Comparison of ENCODE assay signal across 8 cellular contexts in genomic region chr6:117605169-117605826, GRCh38. TPM values are rescaled to one million over a fixed set of nuclear protein-coding genes. Genes with fewer than 3 reads are reported as not detected.
DNase-seq lines count a peak whose midpoint lies in the region; ATAC-seq and TF ChIP-seq lines count a peak whose summit lies in the region.

No MANE protein-coding gene starts in this region.

- DNase-seq in ACHN: peak; percentile 62
- DNase-seq in GM12865 (ENCODE audit: low read depth): peak; percentile 89
- DNase-seq in HCT116 (ENCODE audit: low read depth, low spot score): peak; percentile 71
- peak; percentile 82 to 93 for DNase-seq in Kasumi-1 (lab: John Stamatoyannopoulos, UW)
- DNase-seq in PC-9: peak; percentile 41 to 69
- DNase-seq in adrenal gland: peak; percentile 32 to 67 (median 44)
- DNase-seq in hippocampal formation (lab: John Stamatoyannopoulos, UW): peak; percentile 32 to 82
- DNase-seq in smooth muscle cell of the brain vasculature (ENCODE audit: low read depth, low spot score): peak; percentile 47

- H3K27me3 ChIP-seq in HCT116 (ENCODE audit: insufficient read depth, low read length) (no peaks in the 10 kb centered on the region), PC-9 (ENCODE audit: insufficient read depth, low read depth) (no peaks in the 10 kb centered on the region), adrenal gland (no peaks in the 10 kb centered on the region)

- H3K4me3 ChIP-seq in GM12865 (ENCODE audit: low read depth, low read length): no peak overlapping the region
- H3K4me3 ChIP-seq in HCT116 (replicated peaks in 1 of 2; ENCODE audit: low read depth in 1 of 2, low read length in 2 of 2): no peak overlapping the region
- H3K4me3 ChIP-seq in PC-9: no peak overlapping the region
- no peak overlapping the region for H3K4me3 ChIP-seq in adrenal gland

- no peak overlapping the region for H3K27ac ChIP-seq in HCT116 (ENCODE audit: low read depth, low read length)
- H3K27ac ChIP-seq in PC-9: no peak overlapping the region
- no peak overlapping the region for H3K27ac ChIP-seq in adrenal gland

- 26 to 30% (median 29%) methylated on average over 7 of the region's 7 CpGs for WGBS in adrenal gland, 4 donors

- in situ Hi-C loops in ACHN (cut with HindIII; ENCODE audit: low pct_ligation_motif_present, low pct_unique_long_range_greater_than_20kb, low sequenced_read_pairs): no loop called here

- H3K9ac ChIP-seq in HCT116 (ENCODE audit: low read length): no peak overlapping the region

- BruUV-seq in HCT116 (replicated peaks; lab: Mats Ljungman, UMichigan) (no TSS peak), PC-9 (replicated peaks; lab: Mats Ljungman, UMichigan) (no TSS peak)

- TF ChIP-seq POLR2A in HCT116 (IDR thresholded peaks at IDR 0.05; ENCODE audit: borderline replicate concordance, extremely low read depth, insufficient read depth, insufficient read length) (no peak), adrenal gland (IDR thresholded peaks at IDR 0.05) (no peak)

- H3K9me2 ChIP-seq in HCT116 (ENCODE audit: insufficient read depth) (no peaks in the 10 kb centered on the region), PC-9 (ENCODE audit: insufficient read depth) (no peaks in the 10 kb centered on the region)

- H3K9me3 ChIP-seq in HCT116 (ENCODE audit: control insufficient read depth in 1 of 2, insufficient read depth in 1 of 2, low read depth in 1 of 2, low read length in 2 of 2) (no peaks in the 10 kb centered on the region), PC-9 (ENCODE audit: insufficient read depth, low read depth) (peaks cover 3% of the 10 kb centered on the region; the same call in 1 of the 2 replicates), adrenal gland (replicated peaks in 1 of 3) (no peaks in the 10 kb centered on the region)

- intact Hi-C loops in HCT116 (cut with micrococcal nuclease): loop anchor here (1.0 to 10.0 kb wide), 4 partner anchors 155 to 259 kb away; no protein-coding TSS in a partner anchor
- intact Hi-C loops in PC-9 (cut with micrococcal nuclease; ENCODE audit: unreplicated experiment): loop anchor here (1.0 to 5.0 kb wide), 4 partner anchors 156 to 633 kb away; no protein-coding TSS in a partner anchor
- intact Hi-C loops in adrenal gland (cut with DNase I): loop anchor here in 1 of 2 donors (5.0 to 10.0 kb wide), 3 partner anchors 50 to 258 kb away; no protein-coding TSS in a partner anchor

- H3K36me3 ChIP-seq in HCT116 (ENCODE audit: control insufficient read depth in 1 of 2, insufficient read depth in 2 of 2, low read length in 2 of 2) (no peaks in the 10 kb centered on the region), PC-9 (ENCODE audit: low read depth) (peaks cover under 1% of the 10 kb centered on the region; the same call in 1 of the 2 replicates), adrenal gland (replicated peaks in 1 of 2) (no peaks in the 10 kb centered on the region)

- peaks cover 9 to 18% of the 10 kb centered on the region in 2 experiments for H3K4me1 ChIP-seq in HCT116 (ENCODE audit: control insufficient read depth in 1 of 2, insufficient read depth in 2 of 2, low read length in 2 of 2)
- H3K4me1 ChIP-seq in PC-9 (replicated peaks; ENCODE audit: insufficient read depth): peaks cover 18% of the 10 kb centered on the region; the same call in 1 of the 2 replicates
- peaks cover 4 to 11% of the 10 kb centered on the region in 2 donors for H3K4me1 ChIP-seq in adrenal gland (replicated peaks in 1 of 2)

- no peak overlapping the region for H2AFZ ChIP-seq in HCT116 (ENCODE audit: low read depth, low read length, poor library complexity, severe bottlenecking)
- H2AFZ ChIP-seq in PC-9: no peak overlapping the region

- no peaks in the 10 kb centered on the region for H4K20me1 ChIP-seq in HCT116 (ENCODE audit: insufficient read depth)
- no peaks in the 10 kb centered on the region for H4K20me1 ChIP-seq in PC-9 (ENCODE audit: insufficient read depth)

- peak; percentile 53 for ATAC-seq in HCT116

- H3K79me2 ChIP-seq in HCT116 (ENCODE audit: insufficient read depth, low read length) (peaks cover 20% of the 10 kb centered on the region), PC-9 (ENCODE audit: low read depth) (peaks cover 19% of the 10 kb centered on the region)

- TF ChIP-seq RAD21 in HCT116 (IDR thresholded peaks at IDR 0.05; ENCODE audit: low read depth): peak; percentile 90

- POLR2A ChIA-PET in HCT116 (lab: Charles Lee) (no interaction called here), PC-9 (lab: Charles Lee; ENCODE audit: unreplicated experiment) (no interaction called here)

- RAD21 ChIA-PET in HCT116 (lab: Charles Lee; ENCODE audit: low non-redundant PET in 1 of 2, low total read pairs in 2 of 2, uncharacterized antibody in 2 of 2, unreplicated experiment in 2 of 2): no interaction called here

- TF ChIP-seq CTCF in GM12865 (IDR thresholded peaks at IDR 0.05; ENCODE audit: insufficient read depth, low read depth, low read length, missing control alignments): peak; percentile 60
- TF ChIP-seq CTCF in HCT116 (IDR thresholded peaks at IDR 0.05 in 2 of 3, conservative IDR thresholded peaks at IDR 0.05 in 1 of 3; ENCODE audit: borderline replicate concordance in 1 of 3, insufficient read depth in 1 of 3, low read depth in 2 of 3, low read length in 2 of 3): peak; percentile 69 to 85 (median 73)
- peak; percentile 92 for TF ChIP-seq CTCF in PC-9 (conservative IDR thresholded peaks at IDR 0.05)
- peak; percentile 49 to 71 (median 64) for TF ChIP-seq CTCF in adrenal gland (IDR thresholded peaks at IDR 0.05)

- CTCF ChIA-PET in HCT116 (lab: Charles Lee) (interaction anchor here (4.7 kb wide), 1 partner anchor 156 kb away, joined by 41 read pairs; no protein-coding TSS in a partner anchor), PC-9 (lab: Charles Lee) (no interaction called here)

- H3K4me2 ChIP-seq in HCT116 (ENCODE audit: low read length) (no peak overlapping the region), PC-9 (no peak overlapping the region)

- no peaks in the 10 kb centered on the region for H3F3A ChIP-seq in PC-9 (ENCODE audit: insufficient read depth, low read depth)

TF ChIP-seq in HCT116, 20 proteins besides CTCF, POLR2A, EP300 and RAD21:
- TF ChIP-seq CBX3 (IDR thresholded peaks at IDR 0.05; ENCODE audit: low read depth) (peak; percentile 36; the same call in 1 of the 2 replicates), MAX (IDR thresholded peaks at IDR 0.05) (no peak)

RNA-seq across cellular contexts. Expression of gene GOPC, which starts 3.0 kb away (rescaled TPM):
- 24.2 TPM for total RNA-seq in HCT116 (2021; ENCODE audit: unreplicated experiment)
- 7.1 and 10.1 TPM in 2 replicates for polyA plus RNA-seq in HCT116 (2012)
- total RNA-seq in PC-9 (2021): 10.8 and 14.1 TPM in 2 replicates
- total RNA-seq in adrenal gland: 10 to 100 TPM; 13.9 to 22.6 (median 19.6) TPM
- polyA plus RNA-seq in adrenal gland: 10 to 100 TPM; 12.3 to 30.6 (median 23.1) TPM
